ENCODE assay signal across 28 cellular contexts in genomic region chr20:23207826-23208555, GRCh38.
"Had no signal": no experiment of that assay in that cellular context is flagged by ENCODE, and none has a peak within 500 bp of the region (broad histone marks: within the 10 kb centered on the region; RNA-seq: fewer than 3 reads in every experiment).

No MANE protein-coding gene starts in this region.

- H3K36me3 ChIP-seq: ascending aorta, breast epithelium, cardiac muscle cell, colonic mucosa had no signal

- H3K4me1 ChIP-seq: breast epithelium, colonic mucosa had no signal

- H3K9me3 ChIP-seq: ascending aorta, breast epithelium, colonic mucosa had no signal

- FAIRE-seq: frontal cortex had no signal

- H3K27ac ChIP-seq: ascending aorta, breast epithelium, cardiac muscle cell, colonic mucosa, epithelial cell of prostate had no signal

- H3K4me3 ChIP-seq: ascending aorta, breast epithelium, cardiac muscle cell, colonic mucosa had no signal

- H3K27me3 ChIP-seq: ascending aorta, breast epithelium, colonic mucosa had no signal

- DNase-seq: activated CD4-positive, alpha-beta memory T cell treated with anti-CD3 and anti-CD28 coated beads for 36 hours; activated CD4-positive, alpha-beta T cell treated with anti-CD3 and anti-CD28 coated beads for 36 hours; activated CD4-positive, alpha-beta T cell treated with anti-CD3 and anti-CD28 coated beads, Interleukin-2, amount 10 ng/mL, durations not matched to agents 24 days and 14 days; activated CD4-positive, CD25-positive, alpha-beta regulatory T cell; activated CD4-positive, CD25-positive, alpha-beta regulatory T cell treated with anti-CD3 and anti-CD28 coated beads, Interleukin-2, amount 50 U/mL, for 72 hours; activated CD8-positive, alpha-beta memory T cell treated with anti-CD3 and anti-CD28 coated beads, Interleukin-2, amount 10 ng/mL, durations not matched to agents 7 days and 5 days; activated CD8-positive, alpha-beta memory T cell treated with anti-CD3 and anti-CD28 coated beads, Interleukin-2, amount 50 U/mL, for 4 hours; activated CD8-positive, alpha-beta T cell treated with anti-CD3 and anti-CD28 coated beads, Interleukin-2, amount 10 ng/mL, durations not matched to agents 7 days and 5 days; activated gamma-delta T cell; activated naive CD4-positive, alpha-beta T cell; activated naive CD4-positive, alpha-beta T cell treated with anti-CD3 and anti-CD28 coated beads, Interleukin-2, amount 10 ng/mL, durations not matched to agents 7 days and 5 days; activated naive CD8-positive, alpha-beta T cell treated with anti-CD3 and anti-CD28 coated beads, Interleukin-2, amount 10 ng/mL, durations not matched to agents 7 days and 5 days; activated T-cell treated with anti-CD3 and anti-CD28 coated beads, Interleukin-2, amount 50 U/mL, for 24 hours; activated T-cell treated with anti-CD3 and anti-CD28 coated beads, Interleukin-2, amount 50 U/mL, for 72 hours; central memory CD4-positive, alpha-beta T cell; cerebellar nuclear complex; colonic mucosa; effector CD4-positive, alpha-beta T cell; effector memory CD8-positive, alpha-beta T cell; foreskin fibroblast; SW 1271; T-cell; T1000 had no signal
